11 cellular contexts compared by ENCODE assay signal in genomic region chr6:82205793-82206425, GRCh38. TPM values are rescaled to one million over a fixed set of nuclear protein-coding genes. Genes with fewer than 3 reads are reported as not detected.
DNase-seq lines count a peak whose midpoint lies in the region; ATAC-seq, FAIRE-seq and TF ChIP-seq lines count a peak whose summit lies in the region.
"Had no signal": no experiment of that assay in that cellular context is flagged by ENCODE, and none has a peak within 500 bp of the region (broad histone marks: within the 10 kb centered on the region; RNA-seq: fewer than 3 reads in every experiment).

No MANE protein-coding gene starts in this region.

- H3K9ac ChIP-seq in K562 (ENCODE audit: insufficient read depth in 1 of 2, low read depth in 2 of 2, low read length in 2 of 2) = no peak overlapping the region

- H3K4me3 ChIP-seq in K562 = no peak overlapping the region

- no peak for TF ChIP-seq POLR2A in K562 (conservative IDR thresholded peaks at IDR 0.05)

- no peaks in the 10 kb centered on the region for H3K9me3 Mint-ChIP-seq in CD4-positive, alpha-beta T cell
- H3K9me3 Mint-ChIP-seq: activated naive CD4-positive, alpha-beta T cell treated with anti-CD3 and anti-CD28 coated beads, Interleukin-2, amount 50 U/mL, for 24 hours; natural killer cell had no signal

- no peaks in the 10 kb centered on the region for H3K27me3 ChIP-seq in K562 (ENCODE audit: control insufficient read depth in 2 of 2, insufficient read depth in 2 of 2, low read length in 2 of 2)
- H3K27me3 ChIP-seq in CD4-positive, alpha-beta T cell (ENCODE audit: control insufficient read depth, insufficient read depth, low read length) = no peaks in the 10 kb centered on the region

- no peaks in the 10 kb centered on the region for H4K20me1 ChIP-seq in K562 (replicated peaks; ENCODE audit: control insufficient read depth, insufficient read depth, low read length)

- CTCF ChIA-PET in K562 (lab: Yijun Ruan, JAX; ENCODE audit: low intra/inter-chr PET ratio) = no interaction called here
- CTCF ChIA-PET in CD4-positive, alpha-beta T cell (lab: Charles Lee) = no interaction called here

- H2AFZ ChIP-seq in K562 (ENCODE audit: low read depth, low read length) = no peak overlapping the region

- DNase-seq in Right ventricle myocardium inferior (ENCODE audit: missing footprints) (no peak), cardiac septum (ENCODE audit: low spot score) (no peak), K562 (ENCODE audit: extremely low read depth in 1 of 4, low spot score in 3 of 4) (peak; percentile 11 to 76 (median 35)), iPS-NIHi7 (ENCODE audit: extremely low spot score) (peak; percentile 8), DMS114 treated with DMSO at 0.1 percent for 48 hours (lab: John Stamatoyannopoulos, UW; ENCODE audit: unreplicated experiment) (no peak)
- no peak for DNase-seq in CD4-positive, alpha-beta T cell
- DNase-seq: activated CD4-positive, alpha-beta T cell treated with anti-CD3 and anti-CD28 coated beads for 1 hour; natural killer cell had no signal

- in situ Hi-C loops in K562 (cut with MboI) = no loop called here

- no peaks in the 10 kb centered on the region for H3K27me3 Mint-ChIP-seq in CD4-positive, alpha-beta T cell
- H3K27me3 Mint-ChIP-seq: activated naive CD4-positive, alpha-beta T cell treated with anti-CD3 and anti-CD28 coated beads, Interleukin-2, amount 50 U/mL, for 24 hours had no signal

- H3K4me3 Mint-ChIP-seq in CD4-positive, alpha-beta T cell = no peak overlapping the region
- H3K4me3 Mint-ChIP-seq: activated naive CD4-positive, alpha-beta T cell treated with anti-CD3 and anti-CD28 coated beads, Interleukin-2, amount 50 U/mL, for 24 hours; natural killer cell had no signal

- ATAC-seq in Right ventricle myocardium inferior (peak; percentile 94), K562 (peak; percentile 98), HG03460 (IDR thresholded peaks at IDR 0.05; ENCODE audit: unreplicated experiment) (no peak), HG03442 (IDR thresholded peaks at IDR 0.05; ENCODE audit: unreplicated experiment) (no peak)
- ATAC-seq in CD4-positive, alpha-beta T cell (ENCODE audit: poor library complexity) = no peak
- ATAC-seq: natural killer cell had no signal

- BruUV-seq in K562 (replicated peaks; lab: Mats Ljungman, UMichigan) = no TSS peak

- H3K9me3 ChIP-seq in K562 (replicated peaks; ENCODE audit: control insufficient read depth, insufficient read depth, low read depth, low read length) = no peaks in the 10 kb centered on the region
- no peaks in the 10 kb centered on the region for H3K9me3 ChIP-seq in CD4-positive, alpha-beta T cell (ENCODE audit: control insufficient read depth, low read length)

- intact Hi-C loops in Right ventricle myocardium inferior (cut with DNase I) (no loop called here), cardiac septum (cut with DNase I) (no loop called here), K562 (cut with micrococcal nuclease) (loop anchor here (5.0 kb wide), 1 partner anchor 41 kb away; the partner anchor contains the start of gene IBTK)
- intact Hi-C loops in CD4-positive, alpha-beta T cell (cut with DNase I, micrococcal nuclease) = no loop called here

- TF ChIP-seq RAD21 in K562 (CRISPR knock-in tag; conservative IDR thresholded peaks at IDR 0.05 in 1 of 2, IDR thresholded peaks at IDR 0.05 in 1 of 2) = no peak

- WGBS in K562 (ENCODE audit: insufficient coverage, low coverage, missing lambda C conversion rate) = 6% methylated on average over 1 of the region's 1 CpG

- POLR2A ChIA-PET in K562 (lab: Yijun Ruan, JAX) = interaction anchor here (0.5 to 1.8 kb wide), 4 partner anchors 9 to 839 kb away, joined by 3 to 13 read pairs (median 3); no protein-coding TSS in a partner anchor
- POLR2A ChIA-PET in CD4-positive, alpha-beta T cell (lab: Charles Lee) = interaction anchor here (0.6 kb wide), 1 partner anchor 12 kb away, joined by 4 read pairs; no protein-coding TSS in a partner anchor

- peaks cover 8% of the 10 kb centered on the region for H3K4me1 Mint-ChIP-seq in CD4-positive, alpha-beta T cell (ENCODE audit: low read depth)
- H3K4me1 Mint-ChIP-seq: activated naive CD4-positive, alpha-beta T cell treated with anti-CD3 and anti-CD28 coated beads, Interleukin-2, amount 50 U/mL, for 24 hours had no signal

- peaks cover 80% of the 10 kb centered on the region for H3K36me3 Mint-ChIP-seq in CD4-positive, alpha-beta T cell (ENCODE audit: low read depth)

- no peaks in the 10 kb centered on the region for H3K9me1 ChIP-seq in K562 (ENCODE audit: control insufficient read depth, insufficient read depth, low read length)

- FAIRE-seq in K562 (lab: Jason Lieb, UNC) = peak; percentile 84

- TF ChIP-seq CTCF in K562 (IDR thresholded peaks at IDR 0.05 in 2 of 3, conservative IDR thresholded peaks at IDR 0.05 in 1 of 3; ENCODE audit: insufficient read depth in 2 of 3, low read depth in 1 of 3, low read length in 3 of 3) = no peak
- no peak for TF ChIP-seq CTCF in CD4-positive, alpha-beta T cell (IDR thresholded peaks at IDR 0.05)

- peak; percentile 97 for TF ChIP-seq EP300 in K562 (IDR thresholded peaks at IDR 0.05; ENCODE audit: low read length)

- H3K27ac Mint-ChIP-seq in CD4-positive, alpha-beta T cell = no peak overlapping the region
- H3K27ac Mint-ChIP-seq: activated naive CD4-positive, alpha-beta T cell treated with anti-CD3 and anti-CD28 coated beads, Interleukin-2, amount 50 U/mL, for 24 hours; natural killer cell had no signal

- H3K4me1 ChIP-seq in K562 (replicated peaks in 1 of 2; ENCODE audit: control insufficient read depth in 2 of 2, insufficient read depth in 2 of 2, low read length in 2 of 2) = peaks cover 2 to 5% of the 10 kb centered on the region in 2 experiments; a peak in 4 of 5 replicates

- peaks cover 66% of the 10 kb centered on the region for H3K36me3 ChIP-seq in K562 (ENCODE audit: control insufficient read depth, insufficient read depth, low read length)

- H3K4me2 ChIP-seq in K562 (ENCODE audit: insufficient read depth, low read length) = no peak overlapping the region

- no peaks in the 10 kb centered on the region for H3K79me2 ChIP-seq in K562 (ENCODE audit: control insufficient read depth, insufficient read depth, low read length)

- H3K27ac ChIP-seq in K562 (ENCODE audit: extremely low read depth, low read depth, low read length) = peak overlapping the region; percentile 33; the same call in 1 of the 3 replicates
- no peak overlapping the region for H3K27ac ChIP-seq in CD4-positive, alpha-beta T cell (ENCODE audit: low read depth, low read length)

TF ChIP-seq in K562, 482 proteins besides CTCF, POLR2A, EP300 and RAD21 (continues in another document):
- TF ChIP-seq XRCC5 (IDR thresholded peaks at IDR 0.05; ENCODE audit: low read depth, low read length) (no peak), CBFA2T3 (IDR thresholded peaks at IDR 0.05) (peak; percentile 95), ZNF12 (CRISPR knock-in tag; IDR thresholded peaks at IDR 0.05) (no peak), SRSF9 (IDR thresholded peaks at IDR 0.05; ENCODE audit: borderline replicate concordance, low read depth, low read length) (no peak), NCOR1 (IDR thresholded peaks at IDR 0.05) (peak; percentile 96), SNIP1 (IDR thresholded peaks at IDR 0.05; ENCODE audit: low read depth) (no peak), LCOR (CRISPR knock-in tag; IDR thresholded peaks at IDR 0.05) (no peak), IRF1 (CRISPR knock-in tag; IDR thresholded peaks at IDR 0.05; ENCODE audit: borderline replicate concordance) (no peak), MECOM (CRISPR knock-in tag; IDR thresholded peaks at IDR 0.05) (no peak), HDAC8 (tag; IDR thresholded peaks at IDR 0.05) (no peak), ZNF695 (CRISPR knock-in tag; IDR thresholded peaks at IDR 0.05) (no peak), ZNF583 (CRISPR knock-in tag; IDR thresholded peaks at IDR 0.05) (no peak), SPI1 (IDR thresholded peaks at IDR 0.05; ENCODE audit: borderline replicate concordance, low read depth, low read length) (no peak)

RNA-seq across cellular contexts. Expression of gene IBTK, which starts 41.6 kb away (rescaled TPM):
- total RNA-seq in Right ventricle myocardium inferior (27.6 TPM), cardiac septum (36.5 TPM), K562 (2014; rRNA removed) (15.8 and 17.3 TPM in 2 replicates), K562 (2014; rRNA removed; fragmentation: Illumina TruSeq; extraction: Trizol) (33.9 and 40.4 TPM in 2 replicates), K562 (2015; rRNA removed; fragmentation: Illumina TruSeq; extraction: Trizol) (31.6 and 36.4 TPM in 2 replicates), K562 (2021) (22.2 and 22.9 TPM in 2 replicates)
- 28.6 and 102 TPM in 2 replicates for total RNA-seq in K562 (2011; cell fraction: chromatin; rRNA removed; ENCODE audit: low replicate concordance)
- total RNA-seq in K562 (2011; cell fraction: nucleolus; rRNA removed) = 13.7 and 19.1 TPM in 2 replicates
- total RNA-seq in K562 (2011; cell fraction: nucleoplasm; rRNA removed) = 31.2 and 36.9 TPM in 2 replicates
- polyA plus RNA-seq in K562 (2011; rRNA removed) (18.3 and 25.6 TPM in 2 replicates), K562 (2014; fragmentation: Illumina TruSeq; extraction: Trizol) (19.8 and 21.8 TPM in 2 replicates), K562 (2014; fragmentation: Nextera tagmentation; extraction: Ambion mirVana) (10 to 100 TPM; 13.2 to 16.9 TPM), K562 (2014; rRNA removed) (13.3 and 15.9 TPM in 2 replicates)
- polyA plus RNA-seq in K562 (2011; cell fraction: cytosol; rRNA removed) = 3.0 and 5.8 TPM in 2 replicates
- polyA plus RNA-seq in K562 (2011; cell fraction: nucleus; rRNA removed) = 13.8 and 17.4 TPM in 2 replicates
- polyA plus RNA-seq in K562 (2012) = 12.8 and 14.0 TPM in 2 replicates
- polyA minus RNA-seq in K562 (2011; rRNA and poly(A)+ RNA removed) = 67.7 and 72.7 TPM in 2 replicates
- 17.6 and 20.9 TPM in 2 replicates for polyA minus RNA-seq in K562 (2011; cell fraction: cytosol; rRNA and poly(A)+ RNA removed)
- polyA minus RNA-seq in K562 (2011; cell fraction: nucleus; rRNA and poly(A)+ RNA removed) = 30.8 and 51.0 TPM in 2 replicates
- 10 to 100 TPM; 11.0 to 11.2 TPM for total RNA-seq in CD4-positive, alpha-beta T cell

Comparison
In these comparisons a context has a peak if more than half of its experiments do, and no peak if none do; other contexts are left out.
1. ATAC-seq: peak in Right ventricle myocardium inferior (single experiment) and K562 (single experiment); none in HG03460 (single experiment), HG03442 (single experiment) and CD4-positive, alpha-beta T cell (single experiment).
2. DNase-seq: peak in K562 (4 of 4) and iPS-NIHi7 (single experiment); none in Right ventricle myocardium inferior (single experiment), cardiac septum (single experiment), DMS114 treated with DMSO at 0.1 percent for 48 hours (single experiment) and CD4-positive, alpha-beta T cell (0 of 10).